ENCODE assay signal across 1 cellular context in the genomic region with DNA sequence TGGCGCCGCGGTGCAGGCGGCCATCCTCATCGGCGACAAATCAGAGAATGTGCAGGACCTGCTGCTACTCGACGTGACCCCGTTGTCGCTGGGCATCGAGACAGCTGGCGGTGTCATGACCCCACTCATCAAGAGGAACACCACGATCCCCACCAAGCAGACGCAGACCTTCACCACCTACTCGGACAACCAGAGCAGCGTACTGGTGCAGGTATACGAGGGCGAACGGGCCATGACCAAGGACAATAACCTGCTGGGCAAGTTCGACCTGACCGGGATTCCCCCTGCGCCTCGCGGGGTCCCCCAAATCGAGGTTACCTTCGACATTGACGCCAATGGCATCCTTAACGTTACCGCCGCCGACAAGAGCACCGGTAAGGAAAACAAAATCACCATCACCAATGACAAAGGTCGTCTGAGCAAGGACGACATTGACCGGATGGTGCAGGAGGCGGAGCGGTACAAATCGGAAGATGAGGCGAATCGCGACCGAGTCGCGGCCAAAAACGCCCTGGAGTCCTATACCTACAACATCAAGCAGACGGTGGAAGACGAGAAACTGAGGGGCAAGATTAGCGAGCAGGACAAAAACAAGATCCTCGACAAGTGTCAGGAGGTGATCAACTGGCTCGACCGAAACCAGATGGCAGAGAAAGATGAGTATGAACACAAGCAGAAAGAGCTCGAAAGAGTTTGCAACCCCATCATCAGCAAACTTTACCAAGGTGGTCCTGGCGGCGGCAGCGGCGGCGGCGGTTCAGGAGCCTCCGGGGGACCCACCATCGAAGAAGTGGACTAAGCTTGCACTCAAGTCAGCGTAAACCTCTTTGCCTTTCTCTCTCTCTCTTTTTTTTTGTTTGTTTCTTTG.
TF ChIP-seq lines count a peak whose summit lies in the region.

No MANE protein-coding gene starts in this region.

TF ChIP-seq in H1, 55 proteins besides CTCF, POLR2A, EP300 and RAD21:
- TF ChIP-seq, protein P1, sequence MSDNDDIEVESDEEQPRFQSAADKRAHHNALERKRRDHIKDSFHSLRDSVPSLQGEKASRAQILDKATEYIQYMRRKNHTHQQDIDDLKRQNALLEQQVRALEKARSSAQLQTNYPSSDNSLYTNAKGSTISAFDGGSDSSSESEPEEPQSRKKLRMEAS (IDR thresholded peaks at IDR 0.05), result peak; percentile 8; the same call in 1 of the 2 replicates
- no peak for TF ChIP-seq HDAC6 (IDR thresholded peaks at IDR 0.05; ENCODE audit: low read depth, low read length)
